Comparison of ENCODE assay signal across 17 cellular contexts in the genomic region with DNA sequence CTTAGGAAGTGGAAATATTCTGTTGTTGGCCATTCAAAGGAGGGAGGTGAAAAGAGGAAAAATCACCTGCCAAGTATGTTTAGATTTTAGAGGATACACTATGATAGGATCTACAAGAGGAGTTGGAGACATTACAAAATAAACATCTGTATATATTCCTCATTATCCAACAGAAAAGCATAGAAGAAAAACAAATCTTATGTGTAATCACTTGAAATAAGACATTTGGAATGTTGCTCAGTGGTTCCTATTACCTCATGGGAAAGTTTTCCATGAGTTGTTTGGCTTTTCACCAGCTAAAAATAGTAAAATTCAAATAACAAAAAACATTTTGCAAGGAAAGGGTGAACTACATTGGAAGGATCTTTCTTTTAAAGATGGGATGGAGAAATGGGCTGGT.
DNase-seq lines count a peak whose midpoint lies in the region; ATAC-seq and TF ChIP-seq lines count a peak whose summit lies in the region.
"Had no signal": no experiment of that assay in that cellular context is flagged by ENCODE, and none has a peak within 500 bp of the region (broad histone marks: within the 10 kb centered on the region; RNA-seq: fewer than 3 reads in every experiment).

No MANE protein-coding gene starts in this region.

- H3K36me3 ChIP-seq in mesenchymal stem cell (ENCODE audit: control insufficient read depth in 1 of 2, insufficient read depth in 2 of 2, low read depth in 1 of 2, low read length in 2 of 2): no peaks in the 10 kb centered on the region
- H3K36me3 ChIP-seq: heart left ventricle, right lobe of liver had no signal

- no peak overlapping the region for H3K4ac ChIP-seq in mesenchymal stem cell (ENCODE audit: low read depth in 1 of 2, low read length in 2 of 2)

- H3K27me3 Mint-ChIP-seq in chondrocyte (ENCODE audit: low read depth): no peaks in the 10 kb centered on the region
- H3K27me3 Mint-ChIP-seq: activated naive CD4-positive, alpha-beta T cell treated with anti-CD3 and anti-CD28 coated beads, Interleukin-2, amount 50 U/mL, for 24 hours had no signal

- no peak overlapping the region for H2BK12ac ChIP-seq in mesenchymal stem cell (ENCODE audit: low read length in 2 of 2)

- peaks cover 22% of the 10 kb centered on the region for H3K9me3 ChIP-seq in mesenchymal stem cell (ENCODE audit: control insufficient read depth, low read length)
- H3K9me3 ChIP-seq: right lobe of liver had no signal

- H3K27ac Mint-ChIP-seq in chondrocyte (ENCODE audit: unreplicated experiment): peak overlapping the region; percentile 91
- H3K27ac Mint-ChIP-seq: activated naive CD4-positive, alpha-beta T cell treated with anti-CD3 and anti-CD28 coated beads, Interleukin-2, amount 50 U/mL, for 24 hours; stimulated activated memory B cell treated with anti-CD40 and anti-IgM and Interleukin-4, amounts not matched to agents 10 μg/mL and 1 μg/mL and 100 μg/mL, for 72 hours had no signal

- no peak overlapping the region for H3K27ac ChIP-seq in mesenchymal stem cell (ENCODE audit: low read length, poor library complexity, severe bottlenecking)
- H3K27ac ChIP-seq: HL-60, right lobe of liver had no signal

- H2BK120ac ChIP-seq in mesenchymal stem cell (ENCODE audit: low read depth, low read length): no peak overlapping the region

- H3K4me1 Mint-ChIP-seq in chondrocyte (ENCODE audit: low read depth): peaks cover 17% of the 10 kb centered on the region
- H3K4me1 Mint-ChIP-seq: activated naive CD4-positive, alpha-beta T cell treated with anti-CD3 and anti-CD28 coated beads, Interleukin-2, amount 50 U/mL, for 24 hours; stimulated activated memory B cell treated with anti-CD40 and anti-IgM and Interleukin-4, amounts not matched to agents 10 μg/mL and 1 μg/mL and 100 μg/mL, for 72 hours had no signal

- H3K9me3 Mint-ChIP-seq in chondrocyte (ENCODE audit: low read depth): peaks cover 22% of the 10 kb centered on the region
- H3K9me3 Mint-ChIP-seq: activated naive CD4-positive, alpha-beta T cell treated with anti-CD3 and anti-CD28 coated beads, Interleukin-2, amount 50 U/mL, for 24 hours had no signal

- H4K8ac ChIP-seq in mesenchymal stem cell (ENCODE audit: low read length): no peak overlapping the region

- no peak overlapping the region for H3K18ac ChIP-seq in mesenchymal stem cell (ENCODE audit: low read depth in 1 of 2, low read length in 2 of 2)

- TF ChIP-seq CTCF in AG09309 (IDR thresholded peaks at IDR 0.05; ENCODE audit: control insufficient read depth, insufficient read depth, low read depth, low read length, missing control alignments) (no peak), chondrocyte (IDR thresholded peaks at IDR 0.05) (no peak)

- H2BK15ac ChIP-seq in mesenchymal stem cell (ENCODE audit: low read depth, poor library complexity, severe bottlenecking): no peak overlapping the region

- no peak overlapping the region for H4K91ac ChIP-seq in mesenchymal stem cell (ENCODE audit: low read length)

- H3K4me3 Mint-ChIP-seq in chondrocyte (ENCODE audit: unreplicated experiment): peak overlapping the region; percentile 1
- H3K4me3 Mint-ChIP-seq: activated naive CD4-positive, alpha-beta T cell treated with anti-CD3 and anti-CD28 coated beads, Interleukin-2, amount 50 U/mL, for 24 hours; stimulated activated memory B cell treated with anti-CD40 and anti-IgM and Interleukin-4, amounts not matched to agents 10 μg/mL and 1 μg/mL and 100 μg/mL, for 72 hours had no signal

- H3K27me3 ChIP-seq in mesenchymal stem cell (ENCODE audit: control insufficient read depth in 1 of 2, insufficient read depth in 1 of 2, low read length in 2 of 2): no peaks in the 10 kb centered on the region
- H3K27me3 ChIP-seq: heart left ventricle, right lobe of liver had no signal

- H2AFZ ChIP-seq in mesenchymal stem cell (ENCODE audit: low read depth, low read length): no peak overlapping the region

- DNase-seq in AG09309 (ENCODE audit: low read depth) (peak; percentile 46), M059J (ENCODE audit: low read depth) (peak; percentile 76), chondrocyte (ENCODE audit: low spot score) (no peak), mesenchymal stem cell (peak; percentile 69), T-helper 9 cell (no peak)
- DNase-seq in activated CD4-positive, alpha-beta T cell treated with anti-CD3 and anti-CD28 coated beads, Interleukin-2, amount 50 U/mL, for 4 hours: no peak
- no peak for DNase-seq in stimulated activated CD4-positive, alpha-beta T cell treated with anti-CD3 and anti-CD28 coated beads, Interleukin-4, amount 100 ng/mL, for 24 hours
- DNase-seq: activated CD4-positive, alpha-beta T cell treated with anti-CD3 and anti-CD28 coated beads for 48 hours; heart left ventricle; KG1; midbrain; NCI-H1436 treated with DMSO at 0.1 percent for 48 hours; right lobe of liver had no signal

- no peak overlapping the region for H3K14ac ChIP-seq in mesenchymal stem cell (ENCODE audit: low read length in 2 of 2)

- H3K23ac ChIP-seq in mesenchymal stem cell (ENCODE audit: low read length in 2 of 2): no peak overlapping the region

- H3K4me3 ChIP-seq in AG09309 (ENCODE audit: control insufficient read depth, low read depth, low read length) (no peak overlapping the region), mesenchymal stem cell (ENCODE audit: insufficient read depth in 1 of 2, low read depth in 1 of 2, low read length in 2 of 2) (no peak overlapping the region)
- H3K4me3 ChIP-seq: heart left ventricle, right lobe of liver had no signal

- no peak for ATAC-seq in GM21529 (IDR thresholded peaks at IDR 0.05; ENCODE audit: unreplicated experiment)
- ATAC-seq: right lobe of liver; stimulated activated memory B cell treated with anti-CD40 and anti-IgM and Interleukin-4, amounts not matched to agents 10 μg/mL and 1 μg/mL and 100 μg/mL, for 72 hours had no signal

- H3K4me1 ChIP-seq in mesenchymal stem cell (ENCODE audit: control insufficient read depth, insufficient read depth, low read depth, low read length): no peaks in the 10 kb centered on the region
- H3K4me1 ChIP-seq: right lobe of liver had no signal

- H3K9ac ChIP-seq in mesenchymal stem cell (ENCODE audit: low read length): no peak overlapping the region

- H2AK5ac ChIP-seq in mesenchymal stem cell (ENCODE audit: low read length, severe bottlenecking): no peak overlapping the region

- no peak overlapping the region for H2BK5ac ChIP-seq in mesenchymal stem cell (ENCODE audit: low read depth, low read length, poor library complexity, severe bottlenecking)

- no peaks in the 10 kb centered on the region for H3K79me1 ChIP-seq in mesenchymal stem cell (replicated peaks; ENCODE audit: low read length, poor library complexity, severe bottlenecking)

- no peak overlapping the region for H3K4me2 ChIP-seq in mesenchymal stem cell (ENCODE audit: low read length, poor library complexity, severe bottlenecking)

- peaks cover 5% of the 10 kb centered on the region for H3K36me3 Mint-ChIP-seq in chondrocyte (ENCODE audit: low read depth)
- H3K36me3 Mint-ChIP-seq: stimulated activated memory B cell treated with anti-CD40 and anti-IgM and Interleukin-4, amounts not matched to agents 10 μg/mL and 1 μg/mL and 100 μg/mL, for 72 hours had no signal

Comparison
In these comparisons a context has a peak if more than half of its experiments do, and no peak if none do; other contexts are left out.
1. DNase-seq: peak in AG09309 (single experiment), M059J (single experiment) and mesenchymal stem cell (single experiment); none in chondrocyte (single experiment), activated CD4-positive, alpha-beta T cell treated with anti-CD3 and anti-CD28 coated beads, Interleukin-2, amount 50 U/mL, for 4 hours (0 of 2), stimulated activated CD4-positive, alpha-beta T cell treated with anti-CD3 and anti-CD28 coated beads, Interleukin-4, amount 100 ng/mL, for 24 hours (single experiment) and T-helper 9 cell (single experiment).